1 cellular context compared by ENCODE assay signal in the genomic region with DNA sequence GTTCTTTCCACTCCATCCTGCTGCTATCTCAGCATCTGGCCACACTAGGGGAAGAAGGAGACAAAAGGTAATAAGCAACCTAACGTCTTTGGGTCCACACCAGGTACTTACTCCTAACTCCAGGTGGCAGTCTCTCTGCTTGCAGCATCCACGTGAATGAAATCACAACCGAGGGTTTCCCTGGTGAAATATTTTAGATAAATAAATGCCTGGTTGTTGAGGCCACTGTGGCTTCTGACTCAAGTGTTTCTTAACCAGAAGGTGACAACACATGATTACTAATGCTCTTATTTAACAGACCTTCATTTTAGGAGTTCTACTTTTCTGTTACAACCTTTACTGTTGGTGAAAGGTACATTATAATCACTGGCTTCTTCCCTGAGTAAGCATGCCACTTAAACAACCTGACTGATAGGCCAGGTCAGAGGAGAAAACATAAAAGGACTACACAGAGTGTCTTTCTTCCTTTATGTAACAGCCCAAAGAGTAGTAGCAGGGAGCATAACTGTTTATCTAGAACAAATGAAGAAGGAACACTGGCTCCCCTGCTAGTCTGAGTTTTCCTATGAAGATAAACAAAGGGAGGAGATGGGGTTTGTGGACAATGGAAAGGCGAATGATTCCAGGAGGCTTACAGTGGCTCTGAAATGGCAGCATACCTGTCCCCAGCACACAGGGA.
A peak's percentile ranks its signal among the peaks of the same experiment; 100 is the strongest.
TF ChIP-seq lines count a peak whose summit lies in the region.

No MANE protein-coding gene starts in this region.

TF ChIP-seq in HepG2, 621 proteins besides CTCF, POLR2A, EP300 and RAD21:
- no peak for TF ChIP-seq PLRG1 (conservative IDR thresholded peaks at IDR 0.05)
- no peak for TF ChIP-seq ZNF670 (CRISPR knock-in tag; IDR thresholded peaks at IDR 0.05; ENCODE audit: borderline replicate concordance)
- TF ChIP-seq STAG1 (CRISPR knock-in tag; IDR thresholded peaks at IDR 0.05), result 0 out of 2 replicates have a peak, but pooled peaks have one; percentile 20
TF ChIP-seq in HepG2: peak in this region for 1.
